ENCODE assay signal across 34 cellular contexts in the genomic region with DNA sequence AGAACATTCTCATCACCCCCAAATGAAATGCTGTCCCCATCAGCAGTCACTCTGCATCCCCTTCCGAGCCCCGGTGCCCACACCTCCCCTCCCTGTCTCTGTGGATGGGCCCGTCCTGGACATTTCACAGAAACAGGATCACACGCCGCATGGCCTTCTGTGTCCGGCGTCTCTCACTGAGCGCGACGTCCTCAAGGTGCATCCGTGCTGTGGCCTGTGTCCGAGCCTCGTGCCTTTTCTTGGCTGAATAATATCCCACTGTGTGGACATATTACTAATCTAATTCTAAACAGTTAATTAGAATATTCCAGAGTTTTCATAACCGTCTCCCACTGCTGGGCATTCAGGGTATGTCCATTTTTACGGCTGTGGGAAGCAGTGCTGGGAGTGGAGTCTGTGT. TPM values are rescaled to one million over a fixed set of nuclear protein-coding genes. Genes with fewer than 3 reads are reported as not detected.
"Had no signal": no experiment of that assay in that cellular context is flagged by ENCODE, and none has a peak within 500 bp of the region (broad histone marks: within the 10 kb centered on the region; RNA-seq: fewer than 3 reads in every experiment).

No MANE protein-coding gene starts in this region.

- H3K4me3 Mint-ChIP-seq: activated CD4-positive, alpha-beta memory T cell treated with anti-CD3 and anti-CD28 coated beads, Interleukin-2, amount 10 ng/mL, durations not matched to agents 7 days and 5 days; activated CD4-positive, alpha-beta T cell treated with anti-CD3 and anti-CD28 coated beads, Interleukin-2, amount 10 ng/mL, durations not matched to agents 7 days and 5 days; activated naive CD4-positive, alpha-beta T cell treated with anti-CD3 and anti-CD28 coated beads for 36 hours; activated naive CD4-positive, alpha-beta T cell treated with anti-CD3 and anti-CD28 coated beads, Interleukin-2, amount 50 U/mL, for 24 hours; activated naive CD8-positive, alpha-beta T cell treated with anti-CD3 and anti-CD28 coated beads for 36 hours; activated naive CD8-positive, alpha-beta T cell treated with anti-CD3 and anti-CD28 coated beads, Interleukin-2, amount 50 U/mL, for 24 hours; activated T-helper 1 cell treated with anti-CD3 and anti-CD28 coated beads, Interleukin-12 subunit alpha, Interleukin-12 subunit beta, Interleukin-2, Interleukin-4 antibody, amounts not matched to agents 30 ng/mL and 10 ng/mL and 1 ng/mL, durations not matched to agents 14 hours and 24 hours and 36 hours; brain; endodermal cell; WTC11 had no signal

- DNase-seq: activated CD4-positive, alpha-beta memory T cell treated with anti-CD3 and anti-CD28 coated beads, Interleukin-2, amount 10 ng/mL, durations not matched to agents 7 days and 5 days; activated CD4-positive, alpha-beta T cell treated with anti-CD3 and anti-CD28 coated beads for 1 hour; activated CD4-positive, alpha-beta T cell treated with anti-CD3 and anti-CD28 coated beads for 4 hours; activated CD4-positive, alpha-beta T cell treated with anti-CD3 and anti-CD28 coated beads, Interleukin-2, amount 10 ng/mL, durations not matched to agents 7 days and 5 days; activated CD4-positive, alpha-beta T cell treated with anti-CD3 and anti-CD28 coated beads, Interleukin-2, amount 50 U/mL, for 4 hours; activated CD8-positive, alpha-beta memory T cell treated with anti-CD3 and anti-CD28 coated beads, Interleukin-2, amount 50 U/mL, for 48 hours; activated effector memory CD4-positive, alpha-beta T cell treated with anti-CD3 and anti-CD28 coated beads, Interleukin-2, amount 50 U/mL, for 16 hours; activated naive CD4-positive, alpha-beta T cell treated with anti-CD3 and anti-CD28 coated beads for 36 hours; activated naive CD8-positive, alpha-beta T cell treated with anti-CD3 and anti-CD28 coated beads for 36 hours; activated naive CD8-positive, alpha-beta T cell treated with anti-CD3 and anti-CD28 coated beads, Interleukin-2, amount 50 U/mL, for 24 hours; activated T-cell treated with anti-CD3 and anti-CD28 coated beads, Interleukin-2, amount 50 U/mL, for 48 hours; adrenal gland; amygdala; central memory CD4-positive, alpha-beta T cell; cerebellar nuclear complex; colonic mucosa; effector memory CD4-positive, alpha-beta T cell; endodermal cell; erythroblast; foreskin keratinocyte; gastrocnemius medialis; glutamatergic neuron; heart left ventricle; T-helper 2 cell had no signal

- H3K4me1 Mint-ChIP-seq: brain, endodermal cell, WTC11 had no signal

- H3K27me3 Mint-ChIP-seq: activated CD4-positive, alpha-beta memory T cell treated with anti-CD3 and anti-CD28 coated beads, Interleukin-2, amount 10 ng/mL, durations not matched to agents 7 days and 5 days; activated CD4-positive, alpha-beta T cell treated with anti-CD3 and anti-CD28 coated beads, Interleukin-2, amount 10 ng/mL, durations not matched to agents 7 days and 5 days; activated naive CD4-positive, alpha-beta T cell treated with anti-CD3 and anti-CD28 coated beads, Interleukin-2, amount 50 U/mL, for 24 hours; activated naive CD8-positive, alpha-beta T cell treated with anti-CD3 and anti-CD28 coated beads for 36 hours; activated naive CD8-positive, alpha-beta T cell treated with anti-CD3 and anti-CD28 coated beads, Interleukin-2, amount 50 U/mL, for 24 hours; brain had no signal

- H3K27ac Mint-ChIP-seq: activated CD4-positive, alpha-beta memory T cell treated with anti-CD3 and anti-CD28 coated beads, Interleukin-2, amount 10 ng/mL, durations not matched to agents 7 days and 5 days; activated naive CD4-positive, alpha-beta T cell treated with anti-CD3 and anti-CD28 coated beads for 36 hours; activated naive CD4-positive, alpha-beta T cell treated with anti-CD3 and anti-CD28 coated beads, Interleukin-2, amount 50 U/mL, for 24 hours; activated naive CD8-positive, alpha-beta T cell treated with anti-CD3 and anti-CD28 coated beads for 36 hours; activated naive CD8-positive, alpha-beta T cell treated with anti-CD3 and anti-CD28 coated beads, Interleukin-2, amount 50 U/mL, for 24 hours; activated T-helper 1 cell treated with anti-CD3 and anti-CD28 coated beads, Interleukin-12 subunit alpha, Interleukin-12 subunit beta, Interleukin-2, Interleukin-4 antibody, amounts not matched to agents 30 ng/mL and 10 ng/mL and 1 ng/mL, durations not matched to agents 14 hours and 24 hours and 36 hours; activated T-helper 2 cell treated with anti-CD3 and anti-CD28 coated beads, Interferon-gamma antibody, Interleukin-2, Interleukin-4, amounts not matched to agents 10 μg/mL and 5 μg/mL and 100 μg/mL, durations not matched to agents 14 hours and 24 hours and 36 hours; brain; endodermal cell; WTC11 had no signal

- ATAC-seq: activated naive CD8-positive, alpha-beta T cell treated with anti-CD3 and anti-CD28 coated beads, Interleukin-2, amount 50 U/mL, for 24 hours; foreskin keratinocyte; gastrocnemius medialis; heart left ventricle; WTC11 had no signal

- H3K27ac ChIP-seq: adrenal gland, ascending aorta, breast epithelium, cardiac muscle cell, colonic mucosa, esophagus muscularis mucosa, foreskin keratinocyte, gastrocnemius medialis, heart left ventricle, VCaP had no signal

- H3K9me3 Mint-ChIP-seq: activated CD4-positive, alpha-beta memory T cell treated with anti-CD3 and anti-CD28 coated beads, Interleukin-2, amount 10 ng/mL, durations not matched to agents 7 days and 5 days; activated CD4-positive, alpha-beta T cell treated with anti-CD3 and anti-CD28 coated beads, Interleukin-2, amount 10 ng/mL, durations not matched to agents 7 days and 5 days; activated naive CD4-positive, alpha-beta T cell treated with anti-CD3 and anti-CD28 coated beads for 36 hours; activated naive CD4-positive, alpha-beta T cell treated with anti-CD3 and anti-CD28 coated beads, Interleukin-2, amount 50 U/mL, for 24 hours; activated naive CD8-positive, alpha-beta T cell treated with anti-CD3 and anti-CD28 coated beads for 36 hours; activated naive CD8-positive, alpha-beta T cell treated with anti-CD3 and anti-CD28 coated beads, Interleukin-2, amount 50 U/mL, for 24 hours; activated T-helper 1 cell treated with anti-CD3 and anti-CD28 coated beads, Interleukin-12 subunit alpha, Interleukin-12 subunit beta, Interleukin-2, Interleukin-4 antibody, amounts not matched to agents 30 ng/mL and 10 ng/mL and 1 ng/mL, durations not matched to agents 14 hours and 24 hours and 36 hours; activated T-helper 2 cell treated with anti-CD3 and anti-CD28 coated beads, Interferon-gamma antibody, Interleukin-2, Interleukin-4, amounts not matched to agents 10 μg/mL and 5 μg/mL and 100 μg/mL, durations not matched to agents 14 hours and 24 hours and 36 hours; brain; endodermal cell; WTC11 had no signal

RNA-seq across cellular contexts. Expression of a gene that starts 57.5 kb away (rescaled TPM):
- total RNA-seq: ascending aorta had no signal
